Comparison of ENCODE assay signal across 2 cellular contexts in the genomic region with DNA sequence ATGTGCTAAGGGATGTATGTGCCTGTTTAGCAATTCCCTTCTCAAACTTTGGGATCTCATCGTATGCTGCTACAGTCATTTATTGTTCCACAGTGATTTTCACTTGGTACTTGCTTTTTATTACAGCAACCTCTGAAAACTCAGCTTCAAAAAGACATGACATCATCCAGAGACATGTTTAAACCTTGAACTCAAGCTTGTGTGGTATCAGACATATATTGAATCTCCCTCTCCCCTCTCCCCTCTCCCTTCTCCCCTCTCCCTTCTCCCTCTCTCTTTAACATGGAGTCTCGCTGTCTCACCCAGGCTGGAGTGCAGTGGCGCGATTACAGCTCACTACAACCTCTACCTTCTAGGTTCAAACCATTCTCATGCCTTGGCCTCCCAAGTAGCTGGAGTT.
TF ChIP-seq lines count a peak whose summit lies in the region.

No MANE protein-coding gene starts in this region.

TF ChIP-seq in HEK293, 187 proteins besides CTCF, POLR2A, EP300 and RAD21:
- TF ChIP-seq SCRT2 (tag by site-specific recombination; IDR thresholded peaks at IDR 0.05) (0 out of 2 replicates have a peak, but pooled peaks have one; percentile 38), SCRT1 (tag by site-specific recombination; IDR thresholded peaks at IDR 0.05; ENCODE audit: borderline replicate concordance) (0 out of 2 replicates have a peak, but pooled peaks have one; percentile 12), ZNF362 (tag by site-specific recombination; IDR thresholded peaks at IDR 0.05) (no peak)
- TF ChIP-seq, protein P1, sequence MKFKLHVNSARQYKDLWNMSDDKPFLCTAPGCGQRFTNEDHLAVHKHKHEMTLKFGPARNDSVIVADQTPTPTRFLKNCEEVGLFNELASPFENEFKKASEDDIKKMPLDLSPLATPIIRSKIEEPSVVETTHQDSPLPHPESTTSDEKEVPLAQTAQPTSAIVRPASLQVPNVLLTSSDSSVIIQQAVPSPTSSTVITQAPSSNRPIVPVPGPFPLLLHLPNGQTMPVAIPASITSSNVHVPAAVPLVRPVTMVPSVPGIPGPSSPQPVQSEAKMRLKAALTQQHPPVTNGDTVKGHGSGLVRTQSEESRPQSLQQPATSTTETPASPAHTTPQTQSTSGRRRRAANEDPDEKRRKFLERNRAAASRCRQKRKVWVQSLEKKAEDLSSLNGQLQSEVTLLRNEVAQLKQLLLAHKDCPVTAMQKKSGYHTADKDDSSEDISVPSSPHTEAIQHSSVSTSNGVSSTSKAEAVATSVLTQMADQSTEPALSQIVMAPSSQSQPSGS (tag by site-specific recombination; IDR thresholded peaks at IDR 0.05; ENCODE audit: low read depth), result peak; percentile 67; the same call in 1 of the 2 replicates
- TF ChIP-seq, protein P2, sequence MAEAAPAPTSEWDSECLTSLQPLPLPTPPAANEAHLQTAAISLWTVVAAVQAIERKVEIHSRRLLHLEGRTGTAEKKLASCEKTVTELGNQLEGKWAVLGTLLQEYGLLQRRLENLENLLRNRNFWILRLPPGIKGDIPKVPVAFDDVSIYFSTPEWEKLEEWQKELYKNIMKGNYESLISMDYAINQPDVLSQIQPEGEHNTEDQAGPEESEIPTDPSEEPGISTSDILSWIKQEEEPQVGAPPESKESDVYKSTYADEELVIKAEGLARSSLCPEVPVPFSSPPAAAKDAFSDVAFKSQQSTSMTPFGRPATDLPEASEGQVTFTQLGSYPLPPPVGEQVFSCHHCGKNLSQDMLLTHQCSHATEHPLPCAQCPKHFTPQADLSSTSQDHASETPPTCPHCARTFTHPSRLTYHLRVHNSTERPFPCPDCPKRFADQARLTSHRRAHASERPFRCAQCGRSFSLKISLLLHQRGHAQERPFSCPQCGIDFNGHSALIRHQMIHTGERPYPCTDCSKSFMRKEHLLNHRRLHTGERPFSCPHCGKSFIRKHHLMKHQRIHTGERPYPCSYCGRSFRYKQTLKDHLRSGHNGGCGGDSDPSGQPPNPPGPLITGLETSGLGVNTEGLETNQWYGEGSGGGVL (tag by site-specific recombination; IDR thresholded peaks at IDR 0.05), result peak; percentile 73
TF ChIP-seq in HEK293: peak in this region for 4.

TF ChIP-seq in K562, 482 proteins besides CTCF, POLR2A, EP300 and RAD21:
- TF ChIP-seq, protein P3, sequence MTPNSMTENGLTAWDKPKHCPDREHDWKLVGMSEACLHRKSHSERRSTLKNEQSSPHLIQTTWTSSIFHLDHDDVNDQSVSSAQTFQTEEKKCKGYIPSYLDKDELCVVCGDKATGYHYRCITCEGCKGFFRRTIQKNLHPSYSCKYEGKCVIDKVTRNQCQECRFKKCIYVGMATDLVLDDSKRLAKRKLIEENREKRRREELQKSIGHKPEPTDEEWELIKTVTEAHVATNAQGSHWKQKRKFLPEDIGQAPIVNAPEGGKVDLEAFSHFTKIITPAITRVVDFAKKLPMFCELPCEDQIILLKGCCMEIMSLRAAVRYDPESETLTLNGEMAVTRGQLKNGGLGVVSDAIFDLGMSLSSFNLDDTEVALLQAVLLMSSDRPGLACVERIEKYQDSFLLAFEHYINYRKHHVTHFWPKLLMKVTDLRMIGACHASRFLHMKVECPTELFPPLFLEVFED (CRISPR knock-in tag; conservative IDR thresholded peaks at IDR 0.05), result no peak
- TF ChIP-seq ATF3 (IDR thresholded peaks at IDR 0.05) (peak; percentile 18; the same call in 1 of the 2 replicates), ATF3 (CRISPR knock-in tag; conservative IDR thresholded peaks at IDR 0.05) (no peak)
